Comparison of ENCODE assay signal across 1 cellular context in genomic region chr19:2281265-2282061, GRCh38.
TF ChIP-seq lines count a peak whose summit lies in the region.

No MANE protein-coding gene starts in this region.

TF ChIP-seq in HepG2, 621 proteins besides CTCF, POLR2A, EP300 and RAD21:
- TF ChIP-seq ZMYM3 (CRISPR knock-in tag; IDR thresholded peaks at IDR 0.05) = peak; percentile 30; the same call in 1 of the 2 replicates
- peak; percentile 95 for TF ChIP-seq ZNF768 (CRISPR knock-in tag; IDR thresholded peaks at IDR 0.05)
